Comparison of ENCODE assay signal across 19 cellular contexts in genomic region chr4:184666670-184667069, GRCh38. TPM values are rescaled to one million over a fixed set of nuclear protein-coding genes. Genes with fewer than 3 reads are reported as not detected.
DNase-seq lines count a peak whose midpoint lies in the region; ATAC-seq, FAIRE-seq and TF ChIP-seq lines count a peak whose summit lies in the region.
"Had no signal": no experiment of that assay in that cellular context is flagged by ENCODE, and none has a peak within 500 bp of the region (broad histone marks: within the 10 kb centered on the region; RNA-seq: fewer than 3 reads in every experiment).

No MANE protein-coding gene starts in this region.

- in situ Hi-C loops in HepG2 (cut with HindIII; ENCODE audit: extremely low pct_ligation_motif_present, low pct_unique_long_range_greater_than_20kb): no loop called here

- TF ChIP-seq POLR2A in HepG2 (IDR thresholded peaks at IDR 0.05; ENCODE audit: insufficient read depth in 1 of 2, low read depth in 2 of 2, low read length in 2 of 2) (no peak), stomach (IDR thresholded peaks at IDR 0.05) (no peak)

- H3K36me3 ChIP-seq in liver (ENCODE audit: control insufficient read depth in 4 of 4, insufficient read depth in 3 of 4, low read depth in 1 of 4, low read length in 3 of 4): peaks cover 0 to 6% (median 2%) of the 10 kb centered on the region in 4 donors
- H3K36me3 ChIP-seq in HepG2 (replicated peaks in 1 of 2; ENCODE audit: control insufficient read depth in 1 of 2, insufficient read depth in 2 of 2, low read length in 2 of 2): peaks cover 4 to 14% of the 10 kb centered on the region in 2 experiments; a peak in 2 of 5 replicates
- H3K36me3 ChIP-seq in stomach: peaks cover 7 to 62% (median 33%) of the 10 kb centered on the region in 4 donors
- H3K36me3 ChIP-seq: MG63 had no signal

- peak overlapping the region; percentile 12 for H3K27ac Mint-ChIP-seq in activated T-helper 1 cell treated with anti-CD3 and anti-CD28 coated beads, Interleukin-12 subunit alpha, Interleukin-12 subunit beta, Interleukin-2, Interleukin-4 antibody, amounts not matched to agents 30 ng/mL and 10 ng/mL and 1 ng/mL, durations not matched to agents 14 hours and 24 hours and 36 hours
- H3K27ac Mint-ChIP-seq: B cell; CD4-positive, alpha-beta memory T cell; HFFc6 had no signal

- H3K9me3 ChIP-seq in liver (ENCODE audit: control insufficient read depth in 4 of 4, low read length in 3 of 4) (no peaks in the 10 kb centered on the region), HepG2 (ENCODE audit: low read length) (no peaks in the 10 kb centered on the region), stomach (no peaks in the 10 kb centered on the region)
- H3K9me3 ChIP-seq: MG63 had no signal

- H2AFZ ChIP-seq in HepG2 (ENCODE audit: low read length): no peak overlapping the region

- H4K20me1 ChIP-seq in HepG2 (ENCODE audit: insufficient read depth, low read length): no peaks in the 10 kb centered on the region

- intact Hi-C loops in HepG2 (cut with micrococcal nuclease; ENCODE audit: unreplicated experiment) (no loop called here), stomach (cut with DNase I; ENCODE audit: low total_unique reads) (no loop called here)
- intact Hi-C loops in activated T-helper 1 cell treated with anti-CD3 and anti-CD28 coated beads, Interleukin-12 subunit alpha, Interleukin-12 subunit beta, Interleukin-2, Interleukin-4 antibody, amounts not matched to agents 30 ng/mL and 10 ng/mL and 1 ng/mL, durations not matched to agents 14 hours and 24 hours and 36 hours (cut with micrococcal nuclease): no loop called here

- H3K27ac ChIP-seq in liver (ENCODE audit: low read depth in 1 of 2, low read length in 2 of 2) (peak overlapping the region; percentile 48 to 80), HepG2 (ENCODE audit: extremely low read length, insufficient read depth, low read length) (no peak overlapping the region), stomach (peak overlapping the region; percentile 72 to 90 (median 75))

- H3K36me3 Mint-ChIP-seq in activated T-helper 1 cell treated with anti-CD3 and anti-CD28 coated beads, Interleukin-12 subunit alpha, Interleukin-12 subunit beta, Interleukin-2, Interleukin-4 antibody, amounts not matched to agents 30 ng/mL and 10 ng/mL and 1 ng/mL, durations not matched to agents 14 hours and 24 hours and 36 hours (ENCODE audit: low read depth): peaks cover 25% of the 10 kb centered on the region

- FAIRE-seq in HepG2 (lab: Jason Lieb, UNC): no peak
- FAIRE-seq: GM19239, H54 had no signal

- WGBS in liver: 29% methylated on average over 6 of the region's 6 CpGs
- WGBS in HepG2 (ENCODE audit: low lambda C conversion rate): 76% methylated on average over 6 of the region's 6 CpGs
- 28 to 58% (median 37%) methylated on average over 6 of the region's 6 CpGs for WGBS in stomach, 5 donors

- H3K27me3 Mint-ChIP-seq in activated T-helper 1 cell treated with anti-CD3 and anti-CD28 coated beads, Interleukin-12 subunit alpha, Interleukin-12 subunit beta, Interleukin-2, Interleukin-4 antibody, amounts not matched to agents 30 ng/mL and 10 ng/mL and 1 ng/mL, durations not matched to agents 14 hours and 24 hours and 36 hours (ENCODE audit: insufficient read depth): no peaks in the 10 kb centered on the region
- H3K27me3 Mint-ChIP-seq: B cell; CD4-positive, alpha-beta memory T cell had no signal

- H3K9ac ChIP-seq in liver (ENCODE audit: low read depth in 1 of 2, low read length in 2 of 2) (peak overlapping the region in 1 of 2 donors; percentile 24), HepG2 (ENCODE audit: insufficient read depth, low read depth, low read length) (no peak overlapping the region)

- no peak overlapping the region for H3K4me3 Mint-ChIP-seq in activated T-helper 1 cell treated with anti-CD3 and anti-CD28 coated beads, Interleukin-12 subunit alpha, Interleukin-12 subunit beta, Interleukin-2, Interleukin-4 antibody, amounts not matched to agents 30 ng/mL and 10 ng/mL and 1 ng/mL, durations not matched to agents 14 hours and 24 hours and 36 hours
- H3K4me3 Mint-ChIP-seq: B cell; CD4-positive, alpha-beta memory T cell; HFFc6 had no signal

- H3K9me3 Mint-ChIP-seq in activated T-helper 1 cell treated with anti-CD3 and anti-CD28 coated beads, Interleukin-12 subunit alpha, Interleukin-12 subunit beta, Interleukin-2, Interleukin-4 antibody, amounts not matched to agents 30 ng/mL and 10 ng/mL and 1 ng/mL, durations not matched to agents 14 hours and 24 hours and 36 hours: no peaks in the 10 kb centered on the region
- H3K9me3 Mint-ChIP-seq: CD4-positive, alpha-beta memory T cell; HFFc6 had no signal

- no TSS peak for BruUV-seq in HepG2 (replicated peaks; lab: Mats Ljungman, UMichigan)

- H3K4me1 Mint-ChIP-seq in activated T-helper 1 cell treated with anti-CD3 and anti-CD28 coated beads, Interleukin-12 subunit alpha, Interleukin-12 subunit beta, Interleukin-2, Interleukin-4 antibody, amounts not matched to agents 30 ng/mL and 10 ng/mL and 1 ng/mL, durations not matched to agents 14 hours and 24 hours and 36 hours (ENCODE audit: low read depth): peaks cover 42% of the 10 kb centered on the region

- CTCF ChIA-PET in HepG2 (lab: Yijun Ruan, JAX; ENCODE audit: low intra/inter-chr PET ratio, low total read pairs): no interaction called here

- H3K27me3 ChIP-seq in liver (ENCODE audit: control insufficient read depth in 4 of 4, insufficient read depth in 4 of 4, low read length in 3 of 4) (no peaks in the 10 kb centered on the region), HepG2 (ENCODE audit: control insufficient read depth in 1 of 2, insufficient read depth in 2 of 2, low read length in 2 of 2) (no peaks in the 10 kb centered on the region), stomach (no peaks in the 10 kb centered on the region)
- H3K27me3 ChIP-seq: MG63 had no signal

- TF ChIP-seq CTCF in liver (IDR thresholded peaks at IDR 0.05; ENCODE audit: low read depth, low read length, missing input control): no peak
- no peak for TF ChIP-seq CTCF in HepG2 (CRISPR knock-in tag; IDR thresholded peaks at IDR 0.05)
- no peak for TF ChIP-seq CTCF in stomach (IDR thresholded peaks at IDR 0.05)

- ATAC-seq in HepG2 (no peak), left lobe of liver (peak; percentile 96), GM21526 (IDR thresholded peaks at IDR 0.05; ENCODE audit: low FRiP score, unreplicated experiment) (no peak)

- DNase-seq in HepG2 (ENCODE audit: low spot score) (no peak), left lobe of liver (ENCODE audit: low spot score) (peak; percentile 60), stomach (peak; percentile 40), anterior cingulate cortex (lab: John Stamatoyannopoulos, UW) (no peak), 8988T (no peak)
- DNase-seq in activated T-helper 1 cell treated with anti-CD3 and anti-CD28 coated beads, Interleukin-12 subunit alpha, Interleukin-12 subunit beta, Interleukin-2, Interleukin-4 antibody, amounts not matched to agents 30 ng/mL and 10 ng/mL and 1 ng/mL, durations not matched to agents 14 hours and 24 hours and 36 hours (ENCODE audit: low spot score): no peak
- DNase-seq: CD4-positive, alpha-beta memory T cell; HFFc6; MG63; NCI-H1105; NCI-H1694; NCI-H2107; NCI-H2227 treated with DMSO at 0.1 percent for 48 hours; NCI-H524 had no signal

- TF ChIP-seq EP300 in HepG2 (IDR thresholded peaks at IDR 0.05; ENCODE audit: low read depth in 2 of 2, low read length in 2 of 2) (no peak), HepG2 (CRISPR knock-in tag; IDR thresholded peaks at IDR 0.05; ENCODE audit: borderline replicate concordance) (no peak), stomach (IDR thresholded peaks at IDR 0.05) (no peak)

- TF ChIP-seq RAD21 in liver (IDR thresholded peaks at IDR 0.05) (peak; percentile 61 to 65), HepG2 (CRISPR knock-in tag; IDR thresholded peaks at IDR 0.05) (no peak)

- no peak overlapping the region for H3K4me2 ChIP-seq in HepG2 (ENCODE audit: low read depth, low read length)

- H3K4me3 ChIP-seq in liver (ENCODE audit: low read depth in 1 of 3, low read length in 3 of 3) (no peak overlapping the region), HepG2 (replicated peaks in 1 of 3; ENCODE audit: insufficient read depth in 1 of 3, low read depth in 2 of 3, low read length in 3 of 3) (no peak overlapping the region), stomach (no peak overlapping the region)
- H3K4me3 ChIP-seq: MG63 had no signal

- peaks cover 0 to 11% (median 1%) of the 10 kb centered on the region in 4 donors for H3K4me1 ChIP-seq in liver (ENCODE audit: control insufficient read depth in 4 of 4, insufficient read depth in 4 of 4, low read length in 3 of 4)
- no peaks in the 10 kb centered on the region for H3K4me1 ChIP-seq in HepG2 (ENCODE audit: insufficient read depth, low read length)
- peaks cover 3 to 31% (median 17%) of the 10 kb centered on the region in 4 donors for H3K4me1 ChIP-seq in stomach

- POLR2A ChIA-PET in HepG2 (lab: Yijun Ruan, JAX): interaction anchor here (0.7 kb wide), 1 partner anchor 17 kb away, joined by 5 read pairs; the partner anchor contains the start of genes CASP3 and PRIMPOL

- H3K79me2 ChIP-seq in HepG2 (ENCODE audit: insufficient read depth, low read length): no peaks in the 10 kb centered on the region

RNA-seq across cellular contexts. Expression of gene PRIMPOL, which starts 17.1 kb away (rescaled TPM):
- total RNA-seq in liver (1 to 10 TPM; 5.9 to 7.3 TPM), HepG2 (2016; rRNA removed; fragmentation: Illumina TruSeq; extraction: Trizol) (11.0 and 17.3 TPM in 2 replicates), left lobe of liver (5.9 TPM), stomach (10 to 100 TPM; 14.8 to 88.8 (median 32.4) TPM)
- polyA plus RNA-seq in liver (1 to 10 TPM; 2.2 to 5.0 TPM), HepG2 (2011; rRNA removed) (4.4 and 7.3 TPM in 2 replicates), stomach (10 to 100 TPM; 11.5 to 20.2 (median 12.8) TPM)
- 9.6 and 10.1 TPM in 2 replicates for total RNA-seq in HepG2 (2016; cell fraction: cytosol; rRNA removed; fragmentation: Illumina TruSeq; extraction: Trizol; ENCODE audit: low read depth)
- total RNA-seq in HepG2 (2016; cell fraction: insoluble cytoplasmic fraction; rRNA removed; fragmentation: Illumina TruSeq; extraction: Trizol): 10.8 and 14.2 TPM in 2 replicates
- total RNA-seq in HepG2 (2016; cell fraction: membrane; rRNA removed; fragmentation: Illumina TruSeq; extraction: Trizol): 6.1 and 6.6 TPM in 2 replicates
- 7.1 and 11.9 TPM in 2 replicates for total RNA-seq in HepG2 (2016; cell fraction: nucleus; rRNA removed; fragmentation: Illumina TruSeq; extraction: Trizol)
- 1.4 and 2.2 TPM in 2 replicates for polyA plus RNA-seq in HepG2 (2011; cell fraction: cytosol; rRNA removed)
- polyA plus RNA-seq in HepG2 (2011; cell fraction: nucleus; rRNA removed): 3.0 and 4.4 TPM in 2 replicates
- polyA plus RNA-seq in HepG2 (2012): 5.3 and 5.4 TPM in 2 replicates
- polyA plus RNA-seq in HepG2 (2016; cell fraction: cytosol; fragmentation: Illumina TruSeq; extraction: Trizol; ENCODE audit: low read depth): 0.87 and 1.7 TPM in 2 replicates
- 9.6 and 12.3 TPM in 2 replicates for polyA plus RNA-seq in HepG2 (2016; cell fraction: insoluble cytoplasmic fraction; fragmentation: Illumina TruSeq; extraction: Trizol; ENCODE audit: low read depth)
- 2.6 and 3.3 TPM in 2 replicates for polyA plus RNA-seq in HepG2 (2016; cell fraction: membrane; fragmentation: Illumina TruSeq; extraction: Trizol; ENCODE audit: low read depth)
- polyA plus RNA-seq in HepG2 (2016; cell fraction: nucleus; fragmentation: Illumina TruSeq; extraction: Trizol; ENCODE audit: insufficient read depth, low read depth): 20.4 and 22.6 TPM in 2 replicates
- polyA minus RNA-seq in HepG2 (2011; rRNA and poly(A)+ RNA removed; ENCODE audit: low replicate concordance): 1.2 and 2.0 TPM in 2 replicates
- 1.1 and 2.1 TPM in 2 replicates for polyA minus RNA-seq in HepG2 (2011; cell fraction: cytosol; rRNA and poly(A)+ RNA removed)
- 4.6 and 6.2 TPM in 2 replicates for polyA minus RNA-seq in HepG2 (2011; cell fraction: nucleus; rRNA and poly(A)+ RNA removed)
- 16.4 and 19.7 TPM in 2 replicates for total RNA-seq in activated T-helper 1 cell treated with anti-CD3 and anti-CD28 coated beads, Interleukin-12 subunit alpha, Interleukin-12 subunit beta, Interleukin-2, Interleukin-4 antibody, amounts not matched to agents 30 ng/mL and 10 ng/mL and 1 ng/mL, durations not matched to agents 14 hours and 24 hours and 36 hours

RNA-seq across cellular contexts. Expression of gene CASP3, which starts 17.4 kb away (rescaled TPM):
- 10 to 100 TPM; 13.2 to 30.1 TPM for total RNA-seq in liver
- 10 to 100 TPM in 1 of 2 donors, 1 to 10 TPM in 1; 7.8 to 10.4 TPM for polyA plus RNA-seq in liver
- 77.8 and 139 TPM in 2 replicates for total RNA-seq in HepG2 (2016; rRNA removed; fragmentation: Illumina TruSeq; extraction: Trizol)
- total RNA-seq in HepG2 (2016; cell fraction: cytosol; rRNA removed; fragmentation: Illumina TruSeq; extraction: Trizol; ENCODE audit: low read depth): 6.9 and 8.3 TPM in 2 replicates
- total RNA-seq in HepG2 (2016; cell fraction: insoluble cytoplasmic fraction; rRNA removed; fragmentation: Illumina TruSeq; extraction: Trizol): 76.3 and 140 TPM in 2 replicates
- 25.2 and 26.5 TPM in 2 replicates for total RNA-seq in HepG2 (2016; cell fraction: membrane; rRNA removed; fragmentation: Illumina TruSeq; extraction: Trizol)
- 38.4 and 42.0 TPM in 2 replicates for total RNA-seq in HepG2 (2016; cell fraction: nucleus; rRNA removed; fragmentation: Illumina TruSeq; extraction: Trizol)
- polyA plus RNA-seq in HepG2 (2011; rRNA removed): 19.9 and 26.0 TPM in 2 replicates
- polyA plus RNA-seq in HepG2 (2011; cell fraction: cytosol; rRNA removed): 9.9 and 15.6 TPM in 2 replicates
- polyA plus RNA-seq in HepG2 (2011; cell fraction: nucleus; rRNA removed): 4.4 and 6.4 TPM in 2 replicates
- polyA plus RNA-seq in HepG2 (2012): 22.6 and 26.2 TPM in 2 replicates
- 4.5 and 4.9 TPM in 2 replicates for polyA plus RNA-seq in HepG2 (2016; cell fraction: cytosol; fragmentation: Illumina TruSeq; extraction: Trizol; ENCODE audit: low read depth)
- polyA plus RNA-seq in HepG2 (2016; cell fraction: insoluble cytoplasmic fraction; fragmentation: Illumina TruSeq; extraction: Trizol; ENCODE audit: low read depth): 116 and 129 TPM in 2 replicates
- 13.7 and 15.0 TPM in 2 replicates for polyA plus RNA-seq in HepG2 (2016; cell fraction: membrane; fragmentation: Illumina TruSeq; extraction: Trizol; ENCODE audit: low read depth)
- polyA plus RNA-seq in HepG2 (2016; cell fraction: nucleus; fragmentation: Illumina TruSeq; extraction: Trizol; ENCODE audit: insufficient read depth, low read depth): 50.9 and 57.0 TPM in 2 replicates
- polyA minus RNA-seq in HepG2 (2011; rRNA and poly(A)+ RNA removed; ENCODE audit: low replicate concordance): 5.3 and 7.6 TPM in 2 replicates
- 9.8 and 11.5 TPM in 2 replicates for polyA minus RNA-seq in HepG2 (2011; cell fraction: cytosol; rRNA and poly(A)+ RNA removed)
- polyA minus RNA-seq in HepG2 (2011; cell fraction: nucleus; rRNA and poly(A)+ RNA removed): 13.1 and 13.6 TPM in 2 replicates
- 116 and 121 TPM in 2 replicates for total RNA-seq in activated T-helper 1 cell treated with anti-CD3 and anti-CD28 coated beads, Interleukin-12 subunit alpha, Interleukin-12 subunit beta, Interleukin-2, Interleukin-4 antibody, amounts not matched to agents 30 ng/mL and 10 ng/mL and 1 ng/mL, durations not matched to agents 14 hours and 24 hours and 36 hours
- total RNA-seq in left lobe of liver: 11.3 TPM
- total RNA-seq in stomach: 10 to 100 TPM; 12.5 to 52.5 (median 18.8) TPM
- polyA plus RNA-seq in stomach: 10 to 100 TPM; 12.7 to 27.3 (median 18.7) TPM

Comparison
In these comparisons a context has a peak if more than half of its experiments do, and no peak if none do; other contexts are left out.
1. DNase-seq: peak in left lobe of liver (single experiment) and stomach (single experiment); none in HepG2 (single experiment), activated T-helper 1 cell treated with anti-CD3 and anti-CD28 coated beads, Interleukin-12 subunit alpha, Interleukin-12 subunit beta, Interleukin-2, Interleukin-4 antibody, amounts not matched to agents 30 ng/mL and 10 ng/mL and 1 ng/mL, durations not matched to agents 14 hours and 24 hours and 36 hours (single experiment), anterior cingulate cortex (0 of 58) and 8988T (single experiment).